Comparison of ENCODE assay signal across 17 cellular contexts in the genomic region with DNA sequence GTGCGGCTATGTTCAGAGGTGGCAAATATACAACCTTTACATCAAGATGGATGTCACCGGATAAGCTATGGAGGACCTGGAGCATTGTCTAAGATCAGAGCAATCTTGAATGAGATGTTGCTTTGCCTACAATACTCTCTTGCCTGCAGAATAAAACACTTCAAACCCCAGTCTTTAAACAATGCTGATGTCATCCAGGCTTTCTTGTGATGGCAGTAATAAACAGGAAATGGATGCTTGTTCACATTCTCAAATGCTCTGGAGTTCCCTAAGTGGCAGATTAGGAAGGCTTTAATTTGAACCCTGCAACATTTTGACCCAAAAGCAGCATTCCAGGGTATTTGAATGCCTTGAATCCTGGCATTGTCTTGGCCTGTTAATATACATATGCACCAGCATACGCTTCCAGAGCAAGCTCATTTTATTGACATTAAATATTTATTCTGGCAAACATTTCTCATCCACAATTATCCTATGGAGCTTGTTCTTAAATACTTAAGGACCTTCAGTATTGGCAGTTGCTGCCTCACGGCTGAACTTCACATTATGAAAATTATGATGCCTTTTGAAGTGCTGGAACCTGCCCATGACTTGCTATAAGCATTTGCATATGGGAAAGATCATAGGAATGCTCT.
DNase-seq lines count a peak whose midpoint lies in the region; TF ChIP-seq lines count a peak whose summit lies in the region.
"Had no signal": no experiment of that assay in that cellular context is flagged by ENCODE, and none has a peak within 500 bp of the region (broad histone marks: within the 10 kb centered on the region; RNA-seq: fewer than 3 reads in every experiment).

No MANE protein-coding gene starts in this region.

- H2BK15ac ChIP-seq in mesendoderm (replicated peaks; ENCODE audit: low read depth) = no peak overlapping the region

- DNase-seq in NCI-H510A treated with DMSO at 0.1 percent for 48 hours (lab: John Stamatoyannopoulos, UW) (peak; percentile 70), NCI-H510A (lab: John Stamatoyannopoulos, UW) (no peak), NCI-H1048 (lab: John Stamatoyannopoulos, UW) (peak; percentile 76), NCI-H774 (lab: John Stamatoyannopoulos, UW) (peak; percentile 24), mesendoderm (peak; percentile 13), esophagus squamous epithelium (lab: John Stamatoyannopoulos, UW) (no peak), neural progenitor cell (ENCODE audit: low spot score) (no peak)
- no peak for DNase-seq in effector CD4-positive, alpha-beta T cell
- DNase-seq: Calu3; CD4-positive, alpha-beta T cell; DND-41; HFFc6; KBM-7; NCI-H1417 treated with DMSO at 0.1 percent for 48 hours; NCI-H187 treated with DMSO at 0.1 percent for 48 hours; NCI-H446 treated with DMSO at 0.1 percent for 48 hours; NK-92 treated with Interleukin-12 subunit alpha and Interleukin-12 subunit beta, amount 100 ng/mL, for 24 hours had no signal

- no peak for TF ChIP-seq POLR2A in esophagus squamous epithelium (IDR thresholded peaks at IDR 0.05)

- peaks cover 5% of the 10 kb centered on the region for H3K27me3 Mint-ChIP-seq in neural progenitor cell (ENCODE audit: insufficient read depth, low read depth)

- no peak overlapping the region for H2BK5ac ChIP-seq in mesendoderm (ENCODE audit: low read length)

- H3K23ac ChIP-seq in mesendoderm (ENCODE audit: low read length) = no peak overlapping the region

- H3K79me1 ChIP-seq in mesendoderm (ENCODE audit: low read length) = no peaks in the 10 kb centered on the region

- H3K36me3 Mint-ChIP-seq in neural progenitor cell = no peaks in the 10 kb centered on the region

- peaks cover 8% of the 10 kb centered on the region for H3K4me1 ChIP-seq in mesendoderm (ENCODE audit: control insufficient read depth, low read depth, low read length)
- H3K4me1 ChIP-seq in esophagus squamous epithelium = no peaks in the 10 kb centered on the region
- H3K4me1 ChIP-seq in neural progenitor cell = peaks cover 20% of the 10 kb centered on the region

- H3K18ac ChIP-seq in mesendoderm (ENCODE audit: low read length) = no peak overlapping the region

- no peak overlapping the region for H4K8ac ChIP-seq in mesendoderm (ENCODE audit: low read depth, low read length)

- no peak overlapping the region for H2AK5ac ChIP-seq in mesendoderm (ENCODE audit: low read length)

- intact Hi-C loops in esophagus squamous epithelium (cut with DNase I) = no loop called here

- H3K4me1 Mint-ChIP-seq in neural progenitor cell = peaks cover 14% of the 10 kb centered on the region

- H3K9me3 ChIP-seq in esophagus squamous epithelium (peaks cover 0 to 9% (median 0%) of the 10 kb centered on the region in 3 donors), neural progenitor cell (ENCODE audit: low read depth) (peaks cover 9% of the 10 kb centered on the region)

- H3F3A ChIP-seq in neural progenitor cell (ENCODE audit: low read depth) = peaks cover 12% of the 10 kb centered on the region

- no peak overlapping the region for H3K4ac ChIP-seq in mesendoderm (ENCODE audit: low read depth, low read length)

- no CpG with 5 or more reads among the region's 4 CpGs for WGBS in mesendoderm (ENCODE audit: extremely low coverage, insufficient coverage, low lambda C conversion rate)
- 70 to 90% methylated on average over 4 of the region's 4 CpGs for WGBS in esophagus squamous epithelium, 2 donors

- H3K9ac ChIP-seq in mesendoderm (ENCODE audit: low read length) (no peak overlapping the region), neural progenitor cell (no peak overlapping the region)

- no peak overlapping the region for H3K4me3 Mint-ChIP-seq in neural progenitor cell
- H3K4me3 Mint-ChIP-seq: CD4-positive, alpha-beta T cell; HFFc6 had no signal

- H3K4me2 ChIP-seq in mesendoderm (ENCODE audit: low read length) = no peak overlapping the region
- H3K4me2 ChIP-seq in neural progenitor cell = no peak overlapping the region

- H3K9me3 Mint-ChIP-seq in neural progenitor cell = peaks cover 13% of the 10 kb centered on the region

- H3K27ac Mint-ChIP-seq in neural progenitor cell = no peak overlapping the region
- H3K27ac Mint-ChIP-seq: CD4-positive, alpha-beta T cell; HFFc6 had no signal

- no peak overlapping the region for H2AFZ ChIP-seq in neural progenitor cell (replicated peaks)

- H3K79me2 ChIP-seq in mesendoderm (ENCODE audit: control insufficient read depth, insufficient read depth, low read length) (no peaks in the 10 kb centered on the region), neural progenitor cell (ENCODE audit: low read depth) (no peaks in the 10 kb centered on the region)

- H2BK120ac ChIP-seq in mesendoderm (ENCODE audit: low read depth, low read length) = no peak overlapping the region

- no peaks in the 10 kb centered on the region for H4K20me1 ChIP-seq in neural progenitor cell (ENCODE audit: low read depth)

- no peak overlapping the region for H3K4me3 ChIP-seq in mesendoderm (ENCODE audit: low read length)
- H3K4me3 ChIP-seq in esophagus squamous epithelium = no peak overlapping the region
- no peak overlapping the region for H3K4me3 ChIP-seq in neural progenitor cell

- H3K56ac ChIP-seq in mesendoderm (ENCODE audit: low read length) = no peak overlapping the region

- H3K27me3 ChIP-seq in mesendoderm (ENCODE audit: insufficient read depth, low read length, poor library complexity) = no peaks in the 10 kb centered on the region
- H3K27me3 ChIP-seq in esophagus squamous epithelium = no peaks in the 10 kb centered on the region
- no peaks in the 10 kb centered on the region for H3K27me3 ChIP-seq in neural progenitor cell

- no peak overlapping the region for H3K27ac ChIP-seq in mesendoderm (ENCODE audit: low read depth, low read length)
- H3K27ac ChIP-seq in esophagus squamous epithelium = no peak overlapping the region
- no peak overlapping the region for H3K27ac ChIP-seq in neural progenitor cell

- H3K36me3 ChIP-seq in mesendoderm (ENCODE audit: control insufficient read depth, insufficient read depth, low read length) (no peaks in the 10 kb centered on the region), esophagus squamous epithelium (no peaks in the 10 kb centered on the region), neural progenitor cell (no peaks in the 10 kb centered on the region)

- H4K5ac ChIP-seq in mesendoderm (ENCODE audit: low read length) = no peak overlapping the region

- no peak for TF ChIP-seq CTCF in esophagus squamous epithelium (IDR thresholded peaks at IDR 0.05)
- TF ChIP-seq CTCF in neural progenitor cell (IDR thresholded peaks at IDR 0.05) = no peak

Comparison
In these comparisons a context has a peak if more than half of its experiments do, and no peak if none do; other contexts are left out.
1. DNase-seq: peak in NCI-H510A treated with DMSO at 0.1 percent for 48 hours (single experiment), NCI-H1048 (single experiment), NCI-H774 (single experiment) and mesendoderm (single experiment); none in NCI-H510A (single experiment), effector CD4-positive, alpha-beta T cell (single experiment), esophagus squamous epithelium (single experiment) and neural progenitor cell (single experiment).